In the genomic region with DNA sequence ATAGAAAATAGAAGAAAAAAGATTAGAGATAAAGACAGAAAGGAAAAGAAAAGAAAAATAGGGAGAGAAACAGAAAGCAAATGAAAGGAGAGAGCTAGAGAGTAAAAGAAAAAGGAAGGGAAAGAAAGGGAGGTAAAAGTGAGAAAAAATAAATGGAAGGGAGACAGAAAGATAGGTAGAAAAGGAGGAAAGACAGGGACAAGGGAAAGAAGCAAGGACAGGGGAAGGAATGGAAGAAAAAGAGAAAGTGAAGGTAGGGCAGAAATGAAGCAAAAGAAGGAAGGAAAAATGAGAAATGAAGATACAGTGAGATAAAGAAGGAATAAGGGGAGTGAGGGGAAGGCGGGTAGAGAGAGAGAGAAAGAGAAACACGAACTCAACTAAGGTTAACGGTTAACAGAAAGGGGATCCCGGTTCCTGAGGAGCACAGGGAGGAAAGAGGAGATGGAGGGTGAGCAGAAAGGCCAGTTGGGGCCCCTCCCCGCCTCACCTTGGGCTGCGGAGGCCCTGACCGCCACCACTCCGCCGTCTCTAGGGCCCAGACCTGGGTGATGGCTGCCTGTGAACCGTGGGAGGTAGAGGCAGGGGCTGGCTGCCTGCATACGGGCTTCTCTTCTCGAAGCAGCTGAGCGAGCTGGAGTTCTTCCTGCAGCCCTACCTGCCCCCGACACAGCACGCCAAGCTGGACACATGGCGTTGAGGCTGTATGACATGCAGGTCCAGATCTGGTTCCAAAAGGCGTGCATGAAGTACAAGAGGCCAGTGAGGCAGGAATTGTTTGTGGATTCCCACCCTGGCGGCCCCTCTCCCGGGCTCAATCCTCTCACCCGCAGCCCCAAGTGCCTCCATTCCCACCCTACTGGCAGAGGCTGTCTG, we compare ENCODE assay signal across 1 cellular context.
TF ChIP-seq lines count a peak whose summit lies in the region.

No MANE protein-coding gene starts in this region.

TF ChIP-seq in WTC11, 78 proteins besides CTCF, POLR2A, EP300 and RAD21 (continued from another document):
- TF ChIP-seq, protein P1, sequence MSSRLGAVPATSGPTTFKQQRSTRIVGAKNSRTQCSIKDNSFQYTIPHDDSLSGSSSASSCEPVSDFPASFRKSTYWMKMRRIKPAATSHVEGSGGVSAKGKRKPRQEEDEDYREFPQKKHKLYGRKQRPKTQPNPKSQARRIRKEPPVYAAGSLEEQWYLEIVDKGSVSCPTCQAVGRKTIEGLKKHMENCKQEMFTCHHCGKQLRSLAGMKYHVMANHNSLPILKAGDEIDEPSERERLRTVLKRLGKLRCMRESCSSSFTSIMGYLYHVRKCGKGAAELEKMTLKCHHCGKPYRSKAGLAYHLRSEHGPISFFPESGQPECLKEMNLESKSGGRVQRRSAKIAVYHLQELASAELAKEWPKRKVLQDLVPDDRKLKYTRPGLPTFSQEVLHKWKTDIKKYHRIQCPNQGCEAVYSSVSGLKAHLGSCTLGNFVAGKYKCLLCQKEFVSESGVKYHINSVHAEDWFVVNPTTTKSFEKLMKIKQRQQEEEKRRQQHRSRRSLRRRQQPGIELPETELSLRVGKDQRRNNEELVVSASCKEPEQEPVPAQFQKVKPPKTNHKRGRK (CRISPR knock-in tag; IDR thresholded peaks at IDR 0.05; ENCODE audit: borderline replicate concordance), result peak; percentile 95; the same call in 1 of the 2 replicates
- TF ChIP-seq, protein P2, sequence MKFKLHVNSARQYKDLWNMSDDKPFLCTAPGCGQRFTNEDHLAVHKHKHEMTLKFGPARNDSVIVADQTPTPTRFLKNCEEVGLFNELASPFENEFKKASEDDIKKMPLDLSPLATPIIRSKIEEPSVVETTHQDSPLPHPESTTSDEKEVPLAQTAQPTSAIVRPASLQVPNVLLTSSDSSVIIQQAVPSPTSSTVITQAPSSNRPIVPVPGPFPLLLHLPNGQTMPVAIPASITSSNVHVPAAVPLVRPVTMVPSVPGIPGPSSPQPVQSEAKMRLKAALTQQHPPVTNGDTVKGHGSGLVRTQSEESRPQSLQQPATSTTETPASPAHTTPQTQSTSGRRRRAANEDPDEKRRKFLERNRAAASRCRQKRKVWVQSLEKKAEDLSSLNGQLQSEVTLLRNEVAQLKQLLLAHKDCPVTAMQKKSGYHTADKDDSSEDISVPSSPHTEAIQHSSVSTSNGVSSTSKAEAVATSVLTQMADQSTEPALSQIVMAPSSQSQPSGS (CRISPR knock-in tag; IDR thresholded peaks at IDR 0.05; ENCODE audit: borderline replicate concordance, low read depth), result no peak
- TF ChIP-seq NR1H2 (CRISPR knock-in tag; IDR thresholded peaks at IDR 0.05), result no peak
- no peak for TF ChIP-seq ZNF671 (CRISPR knock-in tag; IDR thresholded peaks at IDR 0.05)
- TF ChIP-seq, protein P3, sequence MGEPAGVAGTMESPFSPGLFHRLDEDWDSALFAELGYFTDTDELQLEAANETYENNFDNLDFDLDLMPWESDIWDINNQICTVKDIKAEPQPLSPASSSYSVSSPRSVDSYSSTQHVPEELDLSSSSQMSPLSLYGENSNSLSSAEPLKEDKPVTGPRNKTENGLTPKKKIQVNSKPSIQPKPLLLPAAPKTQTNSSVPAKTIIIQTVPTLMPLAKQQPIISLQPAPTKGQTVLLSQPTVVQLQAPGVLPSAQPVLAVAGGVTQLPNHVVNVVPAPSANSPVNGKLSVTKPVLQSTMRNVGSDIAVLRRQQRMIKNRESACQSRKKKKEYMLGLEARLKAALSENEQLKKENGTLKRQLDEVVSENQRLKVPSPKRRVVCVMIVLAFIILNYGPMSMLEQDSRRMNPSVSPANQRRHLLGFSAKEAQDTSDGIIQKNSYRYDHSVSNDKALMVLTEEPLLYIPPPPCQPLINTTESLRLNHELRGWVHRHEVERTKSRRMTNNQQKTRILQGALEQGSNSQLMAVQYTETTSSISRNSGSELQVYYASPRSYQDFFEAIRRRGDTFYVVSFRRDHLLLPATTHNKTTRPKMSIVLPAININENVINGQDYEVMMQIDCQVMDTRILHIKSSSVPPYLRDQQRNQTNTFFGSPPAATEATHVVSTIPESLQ (CRISPR knock-in tag; IDR thresholded peaks at IDR 0.05), result no peak
- TF ChIP-seq JAZF1 (CRISPR knock-in tag; IDR thresholded peaks at IDR 0.05), result no peak
